ENCODE assay signal across 25 cellular contexts in genomic region chr5:75909223-75909622, GRCh38.
"Had no signal": no experiment of that assay in that cellular context is flagged by ENCODE, and none has a peak within 500 bp of the region (broad histone marks: within the 10 kb centered on the region; RNA-seq: fewer than 3 reads in every experiment).

No MANE protein-coding gene starts in this region.

- H3K9me3 ChIP-seq: ovary, psoas muscle, right lobe of liver, sigmoid colon, stomach, thoracic aorta, thyroid gland, tibial nerve, upper lobe of left lung, vagina had no signal

- H3K36me3 ChIP-seq: neural progenitor cell, ovary, right lobe of liver, sigmoid colon, stomach, thoracic aorta, thyroid gland, tibial nerve, upper lobe of left lung, vagina had no signal

- H3K27me3 ChIP-seq: neural progenitor cell, ovary, right lobe of liver, sigmoid colon, thyroid gland, tibial nerve, upper lobe of left lung, vagina had no signal

- H3K27ac ChIP-seq: neural progenitor cell, ovary, parathyroid adenoma, psoas muscle, right lobe of liver, sigmoid colon, stomach, thoracic aorta, thyroid gland, tibial nerve, upper lobe of left lung, vagina had no signal

- ATAC-seq: natural killer cell; psoas muscle; right cardiac atrium; right lobe of liver; stimulated activated effector memory CD8-positive, alpha-beta T cell treated with anti-CD3 and anti-CD28 coated beads, Interleukin-12 subunit alpha, Interleukin-12 subunit beta, amount 100 ng/mL, for 72 hours; stimulated activated naive B cell treated with anti-CD40 and anti-IgM and Interleukin-4, amounts not matched to agents 10 μg/mL and 1 μg/mL and 100 μg/mL, for 72 hours had no signal

- H3K4me3 ChIP-seq: neural progenitor cell, ovary, psoas muscle, right lobe of liver, sigmoid colon, stomach, thoracic aorta, thyroid gland, tibial nerve, upper lobe of left lung, vagina had no signal

- DNase-seq: natural killer cell; occipital lobe; ovary; posterior cingulate gyrus; psoas muscle; right cardiac atrium; right lobe of liver; sigmoid colon; small intestine; stimulated activated CD4-positive, alpha-beta T cell treated with anti-CD3 and anti-CD28 coated beads, Interleukin-15, amount 100 ng/mL, for 24 hours; stimulated activated CD4-positive, alpha-beta T cell treated with anti-CD3 and anti-CD28 coated beads, Interleukin-2, amount 100 ng/mL, for 24 hours; stimulated activated CD4-positive, alpha-beta T cell treated with anti-CD3 and anti-CD28 coated beads, Interleukin-2, amount 100 ng/mL, for 48 hours; stimulated activated CD4-positive, alpha-beta T cell treated with anti-CD3 and anti-CD28 coated beads, Interleukin-4, amount 100 ng/mL, for 24 hours; stimulated activated naive B cell treated with anti-CD40 and anti-IgM and Interleukin-4, amounts not matched to agents 10 μg/mL and 1 μg/mL and 100 μg/mL, for 72 hours; stimulated activated naive CD4-positive, alpha-beta T cell treated with Interleukin-2 at 50 U/mL for 16 hours; stomach; thyroid gland; trophoblast cell; upper lobe of left lung had no signal

- H3K4me1 ChIP-seq: neural progenitor cell, parathyroid adenoma, psoas muscle, right lobe of liver, sigmoid colon, stomach, thyroid gland, tibial nerve, upper lobe of left lung, vagina had no signal
